ENCODE assay signal across 25 cellular contexts in the genomic region with DNA sequence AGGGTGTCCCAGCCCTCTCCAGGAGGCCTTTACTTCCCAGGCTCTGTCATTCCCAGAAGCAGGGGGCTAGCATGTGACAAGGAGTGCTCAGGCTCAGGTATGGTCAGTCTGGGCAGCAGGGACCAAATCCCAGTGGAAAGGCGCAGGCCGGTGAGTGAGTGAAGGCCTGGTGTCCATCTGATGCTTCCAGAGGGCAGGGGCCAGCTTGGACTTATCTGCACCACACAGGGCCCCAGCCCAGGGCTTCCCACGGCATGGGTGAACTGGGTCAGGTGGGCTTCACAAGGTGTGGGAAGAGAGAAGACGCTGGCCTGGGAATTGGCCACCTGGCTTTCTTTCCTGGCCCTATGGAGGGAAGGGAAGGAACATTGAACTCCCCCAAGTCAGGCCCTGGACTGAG. TPM values are rescaled to one million over a fixed set of nuclear protein-coding genes. Genes with fewer than 3 reads are reported as not detected.
"Had no signal": no experiment of that assay in that cellular context is flagged by ENCODE, and none has a peak within 500 bp of the region (broad histone marks: within the 10 kb centered on the region; RNA-seq: fewer than 3 reads in every experiment).

No MANE protein-coding gene starts in this region.

- H3K27ac ChIP-seq: ascending aorta, body of pancreas had no signal

- ATAC-seq: activated naive CD8-positive, alpha-beta T cell treated with anti-CD3 and anti-CD28 coated beads, Interleukin-2, amount 50 U/mL, for 24 hours; activated T-cell treated with anti-CD3 and anti-CD28 coated beads, Interleukin-2, amount 50 U/mL, for 72 hours; body of pancreas; PC-3 had no signal

- H3K27ac Mint-ChIP-seq: activated B cell treated with CpG ODN at 0.5 μM for 24 hours; activated naive CD8-positive, alpha-beta T cell treated with anti-CD3 and anti-CD28 coated beads, Interleukin-2, amount 50 U/mL, for 24 hours; activated T-cell treated with anti-CD3 and anti-CD28 coated beads, Interleukin-2, amount 50 U/mL, for 72 hours; T-helper 1 cell treated with Interleukin-12 subunit alpha and Interleukin-12 subunit beta and Interleukin-4 antibody, amounts not matched to agents 30 μg/mL and 1 μg/mL, for 36 hours had no signal

- H3K36me3 ChIP-seq: ascending aorta had no signal

- DNase-seq: activated B cell treated with CpG ODN at 0.5 μM for 24 hours; activated CD4-positive, alpha-beta T cell treated with anti-CD3 and anti-CD28 coated beads for 1 hour; activated CD4-positive, alpha-beta T cell treated with anti-CD3 and anti-CD28 coated beads, Interleukin-2, amount 10 ng/mL, durations not matched to agents 24 days and 14 days; activated CD4-positive, alpha-beta T cell treated with anti-CD3 and anti-CD28 coated beads, Interleukin-2, amount 50 U/mL, for 48 hours; activated naive CD4-positive, alpha-beta T cell treated with anti-CD3 and anti-CD28 coated beads, Interleukin-2, amount 50 U/mL, for 16 hours; activated naive CD8-positive, alpha-beta T cell treated with anti-CD3 and anti-CD28 coated beads, Interleukin-2, amount 50 U/mL, for 24 hours; activated T-cell treated with anti-CD3 and anti-CD28 coated beads, Interleukin-2, amount 50 U/mL, for 72 hours; amniotic stem cell; Kasumi-1; KBM-7; NCI-H1048; NCI-H146; NCI-H187 treated with DMSO at 0.1 percent for 48 hours; NCI-H2081 treated with DMSO at 0.1 percent for 48 hours; NCI-H446; NCI-H524; PC-3; SHP77 treated with DMSO at 0.1 percent for 48 hours had no signal

- H3K4me1 ChIP-seq: ascending aorta had no signal

- H3K4me3 Mint-ChIP-seq: activated B cell treated with CpG ODN at 0.5 μM for 24 hours; activated CD4-positive, alpha-beta T cell treated with anti-CD3 and anti-CD28 coated beads, Interleukin-2, amount 10 ng/mL, durations not matched to agents 24 days and 14 days; activated naive CD8-positive, alpha-beta T cell treated with anti-CD3 and anti-CD28 coated beads, Interleukin-2, amount 50 U/mL, for 24 hours; activated T-cell treated with anti-CD3 and anti-CD28 coated beads, Interleukin-2, amount 50 U/mL, for 72 hours; central memory CD8-positive, alpha-beta T cell; T-helper 1 cell treated with Interleukin-12 subunit alpha and Interleukin-12 subunit beta and Interleukin-4 antibody, amounts not matched to agents 30 μg/mL and 1 μg/mL, for 36 hours had no signal

- H3K9me3 ChIP-seq: ascending aorta, body of pancreas had no signal

- H3K9me3 Mint-ChIP-seq: activated B cell treated with CpG ODN at 0.5 μM for 24 hours; activated naive CD8-positive, alpha-beta T cell treated with anti-CD3 and anti-CD28 coated beads, Interleukin-2, amount 50 U/mL, for 24 hours; central memory CD8-positive, alpha-beta T cell; T-helper 1 cell treated with Interleukin-12 subunit alpha and Interleukin-12 subunit beta and Interleukin-4 antibody, amounts not matched to agents 30 μg/mL and 1 μg/mL, for 36 hours had no signal

- H3K4me3 ChIP-seq: ascending aorta, body of pancreas had no signal

- H3K27me3 ChIP-seq: ascending aorta, body of pancreas had no signal

RNA-seq across cellular contexts. Expression of a gene that starts 20.4 kb away (rescaled TPM):
- total RNA-seq: activated B cell treated with CpG ODN at 0.5 μM for 24 hours; activated CD4-positive, alpha-beta T cell treated with anti-CD3 and anti-CD28 coated beads, Interleukin-2, amount 10 ng/mL, durations not matched to agents 24 days and 14 days; activated CD8-positive, alpha-beta memory T cell treated with anti-CD3 and anti-CD28 coated beads for 36 hours; ascending aorta; body of pancreas; bronchial epithelial cell; PC-3; SK-MEL-5 had no signal

RNA-seq across cellular contexts. Expression of a gene that starts 45.1 kb away (rescaled TPM):
- total RNA-seq: bronchial epithelial cell had no signal
